Comparison of ENCODE assay signal across 9 cellular contexts in genomic region chr1:210373628-210373877, GRCh38. TPM values are rescaled to one million over a fixed set of nuclear protein-coding genes. Genes with fewer than 3 reads are reported as not detected.
DNase-seq lines count a peak whose midpoint lies in the region; ATAC-seq lines count a peak whose summit lies in the region.
"Had no signal": no experiment of that assay in that cellular context is flagged by ENCODE, and none has a peak within 500 bp of the region (broad histone marks: within the 10 kb centered on the region; RNA-seq: fewer than 3 reads in every experiment).

No MANE protein-coding gene starts in this region.

- no peaks in the 10 kb centered on the region for H3K9me3 ChIP-seq in KOPT-K1 (ENCODE audit: insufficient read depth, low read length, poor library complexity, severe bottlenecking)
- H3K9me3 ChIP-seq in ectodermal cell (ENCODE audit: control insufficient read depth, low read length) = no peaks in the 10 kb centered on the region
- H3K9me3 ChIP-seq: gastroesophageal sphincter had no signal

- H3K4me3 ChIP-seq in ectodermal cell (ENCODE audit: insufficient read depth, low read depth, low read length) = no peak overlapping the region
- H3K4me3 ChIP-seq: gastroesophageal sphincter had no signal

- H3K4me1 Mint-ChIP-seq in activated T-cell treated with anti-CD3 and anti-CD28 coated beads, Interleukin-2, amount 50 U/mL, for 72 hours (ENCODE audit: low read depth) = peaks cover 37% of the 10 kb centered on the region
- H3K4me1 Mint-ChIP-seq in stimulated activated effector memory CD8-positive, alpha-beta T cell treated with anti-CD3 and anti-CD28 coated beads, Interleukin-12 subunit alpha, Interleukin-12 subunit beta, amount 100 ng/mL, for 72 hours = peaks cover 23% of the 10 kb centered on the region

- H3K36me3 ChIP-seq in KOPT-K1 (ENCODE audit: insufficient read depth, low read length) = no peaks in the 10 kb centered on the region
- no peaks in the 10 kb centered on the region for H3K36me3 ChIP-seq in ectodermal cell (ENCODE audit: control insufficient read depth, insufficient read depth, low read length)

- peaks cover 18% of the 10 kb centered on the region for H3K27me3 Mint-ChIP-seq in activated T-cell treated with anti-CD3 and anti-CD28 coated beads, Interleukin-2, amount 50 U/mL, for 72 hours (ENCODE audit: low read depth)

- H3K36me3 Mint-ChIP-seq in activated T-cell treated with anti-CD3 and anti-CD28 coated beads, Interleukin-2, amount 50 U/mL, for 72 hours (ENCODE audit: insufficient read depth in 2 of 2) = no peaks in the 10 kb centered on the region
- peaks cover 17% of the 10 kb centered on the region for H3K36me3 Mint-ChIP-seq in stimulated activated effector memory CD8-positive, alpha-beta T cell treated with anti-CD3 and anti-CD28 coated beads, Interleukin-12 subunit alpha, Interleukin-12 subunit beta, amount 100 ng/mL, for 72 hours

- no peaks in the 10 kb centered on the region for H3K4me1 ChIP-seq in ectodermal cell (ENCODE audit: control insufficient read depth, insufficient read depth, low read length)
- H3K4me1 ChIP-seq: gastroesophageal sphincter had no signal

- peak overlapping the region; percentile 47 for H3K27ac ChIP-seq in KOPT-K1 (ENCODE audit: low read depth, low read length, poor library complexity, severe bottlenecking)
- H3K27ac ChIP-seq in ectodermal cell (ENCODE audit: insufficient read depth, low read depth, low read length, poor library complexity, severe bottlenecking) = peak overlapping the region; percentile 88
- H3K27ac ChIP-seq: gastroesophageal sphincter had no signal

- ATAC-seq in activated T-cell treated with anti-CD3 and anti-CD28 coated beads, Interleukin-2, amount 50 U/mL, for 72 hours (replicated peaks in 1 of 2) = peak in 1 of 2 donors; percentile 70
- ATAC-seq in stimulated activated effector memory CD8-positive, alpha-beta T cell treated with anti-CD3 and anti-CD28 coated beads, Interleukin-12 subunit alpha, Interleukin-12 subunit beta, amount 100 ng/mL, for 72 hours = no peak

- H3K27me3 ChIP-seq in ectodermal cell (ENCODE audit: control insufficient read depth, insufficient read depth, low read length, poor library complexity, severe bottlenecking) = no peaks in the 10 kb centered on the region
- H3K27me3 ChIP-seq: gastroesophageal sphincter had no signal

- peak overlapping the region in 1 of 2 donors; percentile 8 for H3K4me3 Mint-ChIP-seq in activated T-cell treated with anti-CD3 and anti-CD28 coated beads, Interleukin-2, amount 50 U/mL, for 72 hours
- no peak overlapping the region for H3K4me3 Mint-ChIP-seq in stimulated activated effector memory CD8-positive, alpha-beta T cell treated with anti-CD3 and anti-CD28 coated beads, Interleukin-12 subunit alpha, Interleukin-12 subunit beta, amount 100 ng/mL, for 72 hours

- WGBS in ectodermal cell, 2 experiments = 59 to 74% methylated on average over 1 of the region's 1 CpG

- peak in 1 of 2 donors; percentile 18 for DNase-seq in activated T-cell treated with anti-CD3 and anti-CD28 coated beads, Interleukin-2, amount 50 U/mL, for 72 hours
- DNase-seq in activated T-cell treated with anti-CD3 and anti-CD28 coated beads for 4 hours = no peak
- no peak for DNase-seq in stimulated activated effector memory CD8-positive, alpha-beta T cell treated with anti-CD3 and anti-CD28 coated beads, Interleukin-12 subunit alpha, Interleukin-12 subunit beta, amount 100 ng/mL, for 72 hours (ENCODE audit: low spot score in 2 of 2)
- no peak for DNase-seq in NCI-H2171 (lab: John Stamatoyannopoulos, UW)
- DNase-seq in globus pallidus (ENCODE audit: low spot score) = no peak
- no peak for DNase-seq in DMS 273 treated with DMSO at 0.1 percent for 48 hours (lab: John Stamatoyannopoulos, UW)

- no peaks in the 10 kb centered on the region for H3K9me3 Mint-ChIP-seq in activated T-cell treated with anti-CD3 and anti-CD28 coated beads, Interleukin-2, amount 50 U/mL, for 72 hours
- no peaks in the 10 kb centered on the region for H3K9me3 Mint-ChIP-seq in stimulated activated effector memory CD8-positive, alpha-beta T cell treated with anti-CD3 and anti-CD28 coated beads, Interleukin-12 subunit alpha, Interleukin-12 subunit beta, amount 100 ng/mL, for 72 hours

- peak overlapping the region; percentile 99 for H3K27ac Mint-ChIP-seq in activated T-cell treated with anti-CD3 and anti-CD28 coated beads, Interleukin-2, amount 50 U/mL, for 72 hours
- H3K27ac Mint-ChIP-seq in stimulated activated effector memory CD8-positive, alpha-beta T cell treated with anti-CD3 and anti-CD28 coated beads, Interleukin-12 subunit alpha, Interleukin-12 subunit beta, amount 100 ng/mL, for 72 hours = peak overlapping the region; percentile 95

RNA-seq across cellular contexts. Expression of gene HHAT, which starts 44.9 kb away (rescaled TPM):
- 1 to 10 TPM; 1.2 to 1.5 TPM for total RNA-seq in activated T-cell treated with anti-CD3 and anti-CD28 coated beads, Interleukin-2, amount 50 U/mL, for 72 hours
- polyA plus RNA-seq in ectodermal cell (2013, experiment 1 of 4) = 7.5 TPM
- polyA plus RNA-seq in ectodermal cell (2013, experiment 2 of 4) = 8.4 TPM
- 5.4 TPM for polyA plus RNA-seq in ectodermal cell (2013, experiment 3 of 4)
- 5.4 TPM for polyA plus RNA-seq in ectodermal cell (2013, experiment 4 of 4)
